In the genomic region with DNA sequence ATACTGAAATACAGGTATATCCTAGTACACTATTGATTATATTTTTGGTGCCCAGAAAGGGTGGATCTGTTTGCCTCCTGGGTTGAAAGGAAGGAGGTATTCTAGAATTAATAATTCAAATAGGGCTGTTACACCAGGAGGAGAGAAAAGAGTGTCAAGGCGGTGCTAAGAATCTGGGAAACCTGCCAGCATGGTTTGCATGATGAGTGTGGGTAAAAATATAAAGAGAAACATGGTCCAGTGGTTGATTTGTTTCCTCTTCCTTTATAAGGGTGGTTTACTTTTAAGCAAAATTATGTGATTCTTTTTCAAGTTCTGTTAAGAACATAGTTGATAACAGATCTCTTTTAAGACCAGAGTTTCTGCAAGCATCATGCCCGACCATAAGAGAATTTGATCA, we compare ENCODE assay signal across 11 cellular contexts.
DNase-seq lines count a peak whose midpoint lies in the region; ATAC-seq and TF ChIP-seq lines count a peak whose summit lies in the region.
"Had no signal": no experiment of that assay in that cellular context is flagged by ENCODE, and none has a peak within 500 bp of the region (broad histone marks: within the 10 kb centered on the region; RNA-seq: fewer than 3 reads in every experiment).

No MANE protein-coding gene starts in this region.

- H3K4me3 Mint-ChIP-seq in CD14-positive monocyte: no peak overlapping the region

- H3K4me3 ChIP-seq in heart left ventricle (no peak overlapping the region), fibroblast of lung (replicated peaks in 1 of 4; ENCODE audit: control extremely low read depth in 1 of 4, insufficient read depth in 1 of 4, low read depth in 3 of 4, low read length in 4 of 4) (no peak overlapping the region)

- H3K4me1 ChIP-seq in heart left ventricle: peaks cover 0 to 13% (median 2%) of the 10 kb centered on the region in 12 donors
- H3K4me1 ChIP-seq in fibroblast of lung (ENCODE audit: control insufficient read depth, extremely low read depth, insufficient read depth, low read length): no peaks in the 10 kb centered on the region
- H3K4me1 ChIP-seq: BE2C had no signal

- no peak overlapping the region for H3K4me2 ChIP-seq in fibroblast of lung (ENCODE audit: extremely low read depth, insufficient read depth, low read length)

- WGBS in heart left ventricle, 4 donors: 40 to 63% (median 48%) methylated on average over 2 of the region's 2 CpGs

- no peaks in the 10 kb centered on the region for H3K36me3 Mint-ChIP-seq in CD14-positive monocyte

- H3K36me3 ChIP-seq in heart left ventricle (no peaks in the 10 kb centered on the region), fibroblast of lung (ENCODE audit: control insufficient read depth, insufficient read depth, low read length) (no peaks in the 10 kb centered on the region)
- H3K36me3 ChIP-seq: BE2C had no signal

- H3K9me3 Mint-ChIP-seq in CD14-positive monocyte: peaks cover 0 to 6% (median 1%) of the 10 kb centered on the region in 7 donors

- intact Hi-C loops in heart left ventricle (cut with DNase I): no loop called here
- intact Hi-C loops in cardiac septum (cut with DNase I): no loop called here
- intact Hi-C loops in CD14-positive monocyte (cut with micrococcal nuclease): no loop called here

- H3K27ac Mint-ChIP-seq in CD14-positive monocyte: no peak overlapping the region

- DNase-seq in heart left ventricle (peak in 4 of 5 donors; percentile 34 to 57 (median 48)), cardiac septum (ENCODE audit: low spot score) (no peak), NCI-H226 (peak; percentile 53), fibroblast of lung (ENCODE audit: low read depth in 2 of 2) (peak; percentile 66 to 68), CD14-positive monocyte (ENCODE audit: low spot score) (no peak), HuH-7 (ENCODE audit: low spot score) (no peak), NOMO-1 treated with dmso at 0.1 percent for 144 hours (lab: John Stamatoyannopoulos, UW; ENCODE audit: unreplicated experiment) (no peak)
- DNase-seq: activated gamma-delta T cell, BE2C, NCI-H2227 treated with DMSO at 0.1 percent for 48 hours had no signal

- H3K27me3 Mint-ChIP-seq in CD14-positive monocyte (ENCODE audit: low read depth in 3 of 3): peaks cover 0 to 3% (median 0%) of the 10 kb centered on the region in 3 donors

- H3K27me3 ChIP-seq in heart left ventricle (no peaks in the 10 kb centered on the region), fibroblast of lung (ENCODE audit: control insufficient read depth, insufficient read depth, low read length) (no peaks in the 10 kb centered on the region)
- H3K27me3 ChIP-seq: BE2C had no signal

- ATAC-seq in heart left ventricle: peak; percentile 54 to 74 (median 63)
- ATAC-seq in GM19328 (IDR thresholded peaks at IDR 0.05; ENCODE audit: unreplicated experiment): no peak

- TF ChIP-seq CTCF in heart left ventricle (IDR thresholded peaks at IDR 0.05) (no peak), fibroblast of lung (conservative IDR thresholded peaks at IDR 0.05 in 1 of 2, IDR thresholded peaks at IDR 0.05 in 1 of 2; ENCODE audit: low read depth in 1 of 2, low read length in 2 of 2) (no peak), CD14-positive monocyte (IDR thresholded peaks at IDR 0.05) (no peak)

- no peak for TF ChIP-seq POLR2A in heart left ventricle (IDR thresholded peaks at IDR 0.05)

- no peaks in the 10 kb centered on the region for H4K20me1 ChIP-seq in fibroblast of lung (ENCODE audit: control insufficient read depth, extremely low read depth, insufficient read depth, low read length)

- no peaks in the 10 kb centered on the region for H3K4me1 Mint-ChIP-seq in CD14-positive monocyte

- H2AFZ ChIP-seq in fibroblast of lung (ENCODE audit: low read length): no peak overlapping the region

- no peak overlapping the region for H3K9ac ChIP-seq in fibroblast of lung (ENCODE audit: insufficient read depth, low read length)

- H3K9me3 ChIP-seq in heart left ventricle: no peaks in the 10 kb centered on the region
- H3K9me3 ChIP-seq in fibroblast of lung (ENCODE audit: control insufficient read depth, insufficient read depth, low read depth, low read length): no peaks in the 10 kb centered on the region

- peak overlapping the region in 3 of 12 donors; percentile 17 to 32 (median 21) for H3K27ac ChIP-seq in heart left ventricle
- H3K27ac ChIP-seq in fibroblast of lung (ENCODE audit: insufficient read depth, low read length): no peak overlapping the region

- H3K79me2 ChIP-seq in fibroblast of lung (ENCODE audit: control insufficient read depth, insufficient read depth, low read length): no peaks in the 10 kb centered on the region

Comparison
In these comparisons a context has a peak if more than half of its experiments do, and no peak if none do; other contexts are left out.
1. DNase-seq: peak in heart left ventricle (4 of 5), NCI-H226 (single experiment) and fibroblast of lung (2 of 2); none in cardiac septum (single experiment), CD14-positive monocyte (single experiment), HuH-7 (single experiment) and NOMO-1 treated with dmso at 0.1 percent for 144 hours (single experiment).